Comparison of ENCODE assay signal across 12 cellular contexts in genomic region chr5:115419794-115420585, GRCh38.
DNase-seq lines count a peak whose midpoint lies in the region; ATAC-seq and TF ChIP-seq lines count a peak whose summit lies in the region.
"Had no signal": no experiment of that assay in that cellular context is flagged by ENCODE, and none has a peak within 500 bp of the region (broad histone marks: within the 10 kb centered on the region; RNA-seq: fewer than 3 reads in every experiment).

No MANE protein-coding gene starts in this region.

- H3K4me3 ChIP-seq in AG10803 (ENCODE audit: low read length) (no peak overlapping the region), mammary epithelial cell (replicated peaks in 1 of 3; ENCODE audit: insufficient read depth in 1 of 3, low read depth in 2 of 3, low read length in 3 of 3) (no peak overlapping the region), left lung (no peak overlapping the region)

- peak overlapping the region; percentile 52 for H3K4me2 ChIP-seq in mammary epithelial cell (ENCODE audit: insufficient read depth, low read depth, low read length)

- H3K9me3 ChIP-seq in mammary epithelial cell (replicated peaks; ENCODE audit: insufficient read depth, low read length) (no peaks in the 10 kb centered on the region), left lung (no peaks in the 10 kb centered on the region)

- H3K36me3 Mint-ChIP-seq in activated CD4-positive, alpha-beta T cell treated with anti-CD3 and anti-CD28 coated beads, Interleukin-2, amount 10 ng/mL, durations not matched to agents 7 days and 5 days (ENCODE audit: low read depth) = no peaks in the 10 kb centered on the region
- H3K36me3 Mint-ChIP-seq: activated naive CD4-positive, alpha-beta T cell treated with anti-CD3 and anti-CD28 coated beads, Interleukin-2, amount 50 U/mL, for 72 hours; IgD-negative memory B cell; T-cell had no signal

- H3K36me3 ChIP-seq in mammary epithelial cell (ENCODE audit: insufficient read depth, low read length) (no peaks in the 10 kb centered on the region), left lung (no peaks in the 10 kb centered on the region)

- H3K4me1 Mint-ChIP-seq in activated CD4-positive, alpha-beta T cell treated with anti-CD3 and anti-CD28 coated beads, Interleukin-2, amount 10 ng/mL, durations not matched to agents 7 days and 5 days = no peaks in the 10 kb centered on the region
- H3K4me1 Mint-ChIP-seq: T-cell had no signal

- BruUV-seq in mammary epithelial cell (replicated peaks; lab: Mats Ljungman, UMichigan) = no TSS peak

- peak; percentile 62 for ATAC-seq in left lung
- ATAC-seq: T-cell had no signal

- peaks cover 39% of the 10 kb centered on the region for H3K4me1 ChIP-seq in mammary epithelial cell (ENCODE audit: insufficient read depth, low read length)
- peaks cover 8 to 9% of the 10 kb centered on the region in 2 donors for H3K4me1 ChIP-seq in left lung

- peak overlapping the region; percentile 65 for H2AFZ ChIP-seq in mammary epithelial cell (ENCODE audit: low read depth, low read length)

- POLR2A ChIA-PET in activated CD4-positive, alpha-beta T cell treated with anti-CD3 and anti-CD28 coated beads, Interleukin-2, amount 10 ng/mL, durations not matched to agents 7 days and 5 days (lab: Charles Lee) = no interaction called here

- no peak overlapping the region for H3K4me3 Mint-ChIP-seq in activated CD4-positive, alpha-beta T cell treated with anti-CD3 and anti-CD28 coated beads, Interleukin-2, amount 10 ng/mL, durations not matched to agents 7 days and 5 days
- H3K4me3 Mint-ChIP-seq: IgD-negative memory B cell, T-cell had no signal

- CTCF ChIA-PET in mammary epithelial cell (lab: Charles Lee; ENCODE audit: low non-redundant PET) = interaction anchor here (0.7 kb wide), 1 partner anchor 10 kb away, joined by 4 read pairs; no protein-coding TSS in a partner anchor
- CTCF ChIA-PET in activated CD4-positive, alpha-beta T cell treated with anti-CD3 and anti-CD28 coated beads, Interleukin-2, amount 10 ng/mL, durations not matched to agents 7 days and 5 days (lab: Charles Lee) = no interaction called here

- no peaks in the 10 kb centered on the region for H3K27me3 Mint-ChIP-seq in activated CD4-positive, alpha-beta T cell treated with anti-CD3 and anti-CD28 coated beads, Interleukin-2, amount 10 ng/mL, durations not matched to agents 7 days and 5 days

- TF ChIP-seq CTCF in AG10803 (conservative IDR thresholded peaks at IDR 0.05; ENCODE audit: low read length) (no peak), mammary epithelial cell (conservative IDR thresholded peaks at IDR 0.05 in 1 of 2, IDR thresholded peaks at IDR 0.05 in 1 of 2; ENCODE audit: extremely low read depth in 1 of 2, insufficient read depth in 1 of 2, low read depth in 1 of 2, low read length in 2 of 2) (no peak), left lung (IDR thresholded peaks at IDR 0.05) (no peak)

- no peaks in the 10 kb centered on the region for H3K9me3 Mint-ChIP-seq in activated CD4-positive, alpha-beta T cell treated with anti-CD3 and anti-CD28 coated beads, Interleukin-2, amount 10 ng/mL, durations not matched to agents 7 days and 5 days
- H3K9me3 Mint-ChIP-seq: IgD-negative memory B cell, T-cell had no signal

- H3K27me3 ChIP-seq in mammary epithelial cell (ENCODE audit: insufficient read depth, low read length) (no peaks in the 10 kb centered on the region), left lung (no peaks in the 10 kb centered on the region)

- DNase-seq in AG10803 (ENCODE audit: low read depth) (peak; percentile 93), M059J (ENCODE audit: low read depth) (peak; percentile 95), mammary epithelial cell (peak; percentile 88), left lung (peak in 1 of 2 donors; percentile 40), midbrain (lab: John Stamatoyannopoulos, UW) (no peak), NAMALWA (ENCODE audit: low spot score) (no peak), DMS53 (lab: John Stamatoyannopoulos, UW) (no peak)
- DNase-seq in activated CD4-positive, alpha-beta T cell treated with anti-CD3 and anti-CD28 coated beads, Interleukin-2, amount 10 ng/mL, durations not matched to agents 7 days and 5 days = no peak
- DNase-seq: GDM1, T-cell had no signal

- WGBS in mammary epithelial cell (ENCODE audit: low coverage, missing lambda C conversion rate) = 100% methylated on average over 1 of the region's 1 CpG

- H3K27ac ChIP-seq in mammary epithelial cell (ENCODE audit: insufficient read depth, low read depth, low read length) = peak overlapping the region; percentile 41
- H3K27ac ChIP-seq in left lung = peak overlapping the region in 1 of 2 donors; percentile 51

- no peak overlapping the region for H3K9ac ChIP-seq in mammary epithelial cell (ENCODE audit: insufficient read depth, low read length)

- no peaks in the 10 kb centered on the region for H3K79me2 ChIP-seq in mammary epithelial cell (ENCODE audit: insufficient read depth, low read length)

- intact Hi-C loops in mammary epithelial cell (cut with micrococcal nuclease) = loop anchor here (5.0 kb wide), 1 partner anchor 122 kb away; the partner anchor contains the start of gene FEM1C
- intact Hi-C loops in left lung (cut with DNase I) = no loop called here

- dilution Hi-C loops in mammary epithelial cell (cut with HindIII; ENCODE audit: low sequenced_read_pairs) = no loop called here

- no peak overlapping the region for H3K27ac Mint-ChIP-seq in activated CD4-positive, alpha-beta T cell treated with anti-CD3 and anti-CD28 coated beads, Interleukin-2, amount 10 ng/mL, durations not matched to agents 7 days and 5 days
- H3K27ac Mint-ChIP-seq: activated naive CD4-positive, alpha-beta T cell treated with anti-CD3 and anti-CD28 coated beads, Interleukin-2, amount 50 U/mL, for 72 hours; T-cell had no signal

- H4K20me1 ChIP-seq in mammary epithelial cell (ENCODE audit: insufficient read depth, low read length) = no peaks in the 10 kb centered on the region

- in situ Hi-C loops in mammary epithelial cell (cut with MboI; ENCODE audit: low sequenced_read_pairs in 2 of 2) = no loop called here

Comparison
In these comparisons a context has a peak if more than half of its experiments do, and no peak if none do; other contexts are left out.
1. DNase-seq: peak in AG10803 (single experiment), M059J (single experiment) and mammary epithelial cell (single experiment); none in midbrain (single experiment), activated CD4-positive, alpha-beta T cell treated with anti-CD3 and anti-CD28 coated beads, Interleukin-2, amount 10 ng/mL, durations not matched to agents 7 days and 5 days (single experiment), NAMALWA (single experiment) and DMS53 (single experiment).